1 cellular context compared by ENCODE assay signal in genomic region chr17:1111599-1112443, GRCh38.
TF ChIP-seq lines count a peak whose summit lies in the region.

No MANE protein-coding gene starts in this region.

TF ChIP-seq in HCT116, 20 proteins besides CTCF, POLR2A, EP300 and RAD21 (continued from another document):
- TF ChIP-seq, protein P1, sequence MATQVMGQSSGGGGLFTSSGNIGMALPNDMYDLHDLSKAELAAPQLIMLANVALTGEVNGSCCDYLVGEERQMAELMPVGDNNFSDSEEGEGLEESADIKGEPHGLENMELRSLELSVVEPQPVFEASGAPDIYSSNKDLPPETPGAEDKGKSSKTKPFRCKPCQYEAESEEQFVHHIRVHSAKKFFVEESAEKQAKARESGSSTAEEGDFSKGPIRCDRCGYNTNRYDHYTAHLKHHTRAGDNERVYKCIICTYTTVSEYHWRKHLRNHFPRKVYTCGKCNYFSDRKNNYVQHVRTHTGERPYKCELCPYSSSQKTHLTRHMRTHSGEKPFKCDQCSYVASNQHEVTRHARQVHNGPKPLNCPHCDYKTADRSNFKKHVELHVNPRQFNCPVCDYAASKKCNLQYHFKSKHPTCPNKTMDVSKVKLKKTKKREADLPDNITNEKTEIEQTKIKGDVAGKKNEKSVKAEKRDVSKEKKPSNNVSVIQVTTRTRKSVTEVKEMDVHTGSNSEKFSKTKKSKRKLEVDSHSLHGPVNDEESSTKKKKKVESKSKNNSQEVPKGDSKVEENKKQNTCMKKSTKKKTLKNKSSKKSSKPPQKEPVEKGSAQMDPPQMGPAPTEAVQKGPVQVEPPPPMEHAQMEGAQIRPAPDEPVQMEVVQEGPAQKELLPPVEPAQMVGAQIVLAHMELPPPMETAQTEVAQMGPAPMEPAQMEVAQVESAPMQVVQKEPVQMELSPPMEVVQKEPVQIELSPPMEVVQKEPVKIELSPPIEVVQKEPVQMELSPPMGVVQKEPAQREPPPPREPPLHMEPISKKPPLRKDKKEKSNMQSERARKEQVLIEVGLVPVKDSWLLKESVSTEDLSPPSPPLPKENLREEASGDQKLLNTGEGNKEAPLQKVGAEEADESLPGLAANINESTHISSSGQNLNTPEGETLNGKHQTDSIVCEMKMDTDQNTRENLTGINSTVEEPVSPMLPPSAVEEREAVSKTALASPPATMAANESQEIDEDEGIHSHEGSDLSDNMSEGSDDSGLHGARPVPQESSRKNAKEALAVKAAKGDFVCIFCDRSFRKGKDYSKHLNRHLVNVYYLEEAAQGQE (IDR thresholded peaks at IDR 0.05; ENCODE audit: low read depth) = no peak
